Comparison of ENCODE assay signal across 9 cellular contexts in genomic region chr2:134692461-134692860, GRCh38. TPM values are rescaled to one million over a fixed set of nuclear protein-coding genes. Genes with fewer than 3 reads are reported as not detected.
DNase-seq lines count a peak whose midpoint lies in the region; ATAC-seq and TF ChIP-seq lines count a peak whose summit lies in the region.
"Had no signal": no experiment of that assay in that cellular context is flagged by ENCODE, and none has a peak within 500 bp of the region (broad histone marks: within the 10 kb centered on the region; RNA-seq: fewer than 3 reads in every experiment).

No MANE protein-coding gene starts in this region.

- no peaks in the 10 kb centered on the region for H3K4me1 Mint-ChIP-seq in immature natural killer cell

- H3K4me1 ChIP-seq in Karpas-422 (ENCODE audit: low read length) (peaks cover 27% of the 10 kb centered on the region), osteoblast (ENCODE audit: insufficient read depth, low read length) (no peaks in the 10 kb centered on the region)
- H3K4me1 ChIP-seq: breast epithelium had no signal

- H3K4me3 Mint-ChIP-seq in immature natural killer cell, result no peak overlapping the region
- H3K4me3 Mint-ChIP-seq: activated T-cell treated with anti-CD3 and anti-CD28 coated beads, Interleukin-2, amount 50 U/mL, for 72 hours had no signal

- no peak overlapping the region for H3K27ac Mint-ChIP-seq in immature natural killer cell
- H3K27ac Mint-ChIP-seq: activated T-cell treated with anti-CD3 and anti-CD28 coated beads, Interleukin-2, amount 50 U/mL, for 72 hours had no signal

- H3K9me3 Mint-ChIP-seq in immature natural killer cell, result no peaks in the 10 kb centered on the region
- H3K9me3 Mint-ChIP-seq: activated T-cell treated with anti-CD3 and anti-CD28 coated beads, Interleukin-2, amount 50 U/mL, for 72 hours had no signal

- H3K9ac ChIP-seq in Karpas-422 (ENCODE audit: low read length), result 0 out of 2 replicates have a peak overlapping the region, but pooled peaks have one; percentile 6

- no peaks in the 10 kb centered on the region for H4K20me1 ChIP-seq in Karpas-422 (ENCODE audit: insufficient read depth, low read depth, low read length)
- H4K20me1 ChIP-seq in osteoblast (ENCODE audit: insufficient read depth, low read length), result no peaks in the 10 kb centered on the region

- no peaks in the 10 kb centered on the region for H3K9me3 ChIP-seq in Karpas-422 (ENCODE audit: low read length)
- no peaks in the 10 kb centered on the region for H3K9me3 ChIP-seq in osteoblast (ENCODE audit: low read depth, low read length)
- H3K9me3 ChIP-seq: breast epithelium had no signal

- ATAC-seq in GM21367 (IDR thresholded peaks at IDR 0.05; ENCODE audit: unreplicated experiment), result peak; percentile 55

- peak overlapping the region; percentile 43 for H3K4me2 ChIP-seq in Karpas-422 (ENCODE audit: low read depth, low read length, poor library complexity, severe bottlenecking)
- no peak overlapping the region for H3K4me2 ChIP-seq in osteoblast (ENCODE audit: insufficient read depth, low read length)

- H3K27me3 ChIP-seq in Karpas-422 (ENCODE audit: low read length) (no peaks in the 10 kb centered on the region), brain microvascular endothelial cell (replicated peaks) (no peaks in the 10 kb centered on the region), osteoblast (ENCODE audit: insufficient read depth, low read length) (peaks cover 2% of the 10 kb centered on the region)
- H3K27me3 ChIP-seq: breast epithelium had no signal

- no peaks in the 10 kb centered on the region for H3K36me3 Mint-ChIP-seq in immature natural killer cell

- peaks cover 0 to 2% (median 2%) of the 10 kb centered on the region in 3 donors for H3K27me3 Mint-ChIP-seq in immature natural killer cell (ENCODE audit: low read depth in 3 of 3)

- H3K4me3 ChIP-seq in Karpas-422 (ENCODE audit: low read length) (no peak overlapping the region), brain microvascular endothelial cell (ENCODE audit: low read depth, low read length) (no peak overlapping the region), osteoblast (ENCODE audit: insufficient read depth, low read length) (no peak overlapping the region)
- H3K4me3 ChIP-seq: breast epithelium had no signal

- in situ Hi-C loops in brain microvascular endothelial cell (cut with HindIII; ENCODE audit: low pct_ligation_motif_present, low sequenced_read_pairs), result no loop called here

- TF ChIP-seq CTCF in GM12873 (IDR thresholded peaks at IDR 0.05; ENCODE audit: insufficient read depth, low read depth, low read length, missing control alignments), result peak; percentile 55
- no peak for TF ChIP-seq CTCF in brain microvascular endothelial cell (IDR thresholded peaks at IDR 0.05; ENCODE audit: low read depth, low read length, missing control alignments)
- TF ChIP-seq CTCF in osteoblast (IDR thresholded peaks at IDR 0.05; ENCODE audit: extremely low read depth, low read depth, low read length), result no peak

- DNase-seq in Karpas-422 (peak; percentile 80), immature natural killer cell (peak in 2 of 3 donors; percentile 22 to 53), brain microvascular endothelial cell (no peak), osteoblast (ENCODE audit: insufficient read length, low spot score, missing footprints) (no peak)
- DNase-seq in activated effector memory CD4-positive, alpha-beta T cell treated with Interleukin-2 at 50 U/mL for 16 hours, result no peak
- DNase-seq: activated T-cell treated with anti-CD3 and anti-CD28 coated beads, Interleukin-2, amount 50 U/mL, for 72 hours had no signal

- H2AFZ ChIP-seq in Karpas-422 (ENCODE audit: low read length), result 0 out of 2 replicates have a peak overlapping the region, but pooled peaks have one; percentile 23
- H2AFZ ChIP-seq in osteoblast (ENCODE audit: low read length), result no peak overlapping the region

- H3K9me2 ChIP-seq in Karpas-422 (replicated peaks; ENCODE audit: insufficient read depth, low read length), result no peaks in the 10 kb centered on the region

- H3K27ac ChIP-seq in Karpas-422 (ENCODE audit: low read length) (no peak overlapping the region), brain microvascular endothelial cell (no peak overlapping the region), osteoblast (ENCODE audit: low read depth, low read length) (no peak overlapping the region)
- H3K27ac ChIP-seq: breast epithelium had no signal

- H3K36me3 ChIP-seq in Karpas-422 (ENCODE audit: insufficient read depth, low read length) (no peaks in the 10 kb centered on the region), brain microvascular endothelial cell (replicated peaks) (no peaks in the 10 kb centered on the region), osteoblast (ENCODE audit: insufficient read depth, low read length) (no peaks in the 10 kb centered on the region)
- H3K36me3 ChIP-seq: breast epithelium had no signal

- H3K79me2 ChIP-seq in Karpas-422 (ENCODE audit: low read length), result no peaks in the 10 kb centered on the region
- H3K79me2 ChIP-seq in osteoblast (ENCODE audit: insufficient read depth, low read length), result no peaks in the 10 kb centered on the region

RNA-seq across cellular contexts. Expression of gene TMEM163, which starts 26.3 kb away (rescaled TPM):
- 4.7 and 7.3 TPM in 2 replicates for total RNA-seq in Karpas-422 (2014; rRNA removed; shearing (Covaris generic); ENCODE audit: low replicate concordance)
- polyA plus RNA-seq in immature natural killer cell, result 1 to 10 TPM; 1.1 to 5.2 (median 2.8) TPM
- under 0.01 TPM in 1 of 2 replicates, not detected in the other for total RNA-seq in osteoblast

Comparison
In these comparisons a context has a peak if more than half of its experiments do, and no peak if none do; other contexts are left out.
1. DNase-seq: peak in Karpas-422 (single experiment) and immature natural killer cell (2 of 3); none in brain microvascular endothelial cell (single experiment), activated effector memory CD4-positive, alpha-beta T cell treated with Interleukin-2 at 50 U/mL for 16 hours (single experiment) and osteoblast (single experiment).